Comparison of ENCODE assay signal across 8 cellular contexts in genomic region chr7:100693312-100694195, GRCh38. TPM values are rescaled to one million over a fixed set of nuclear protein-coding genes. Genes with fewer than 3 reads are reported as not detected.
DNase-seq lines count a peak whose midpoint lies in the region; ATAC-seq and TF ChIP-seq lines count a peak whose summit lies in the region.

No MANE protein-coding gene starts in this region.

- H3K9me3 ChIP-seq in CD8-positive, alpha-beta memory T cell (ENCODE audit: low read length): no peaks in the 10 kb centered on the region
- H3K9me3 ChIP-seq in OCI-LY7 (ENCODE audit: low read length) (no peaks in the 10 kb centered on the region), endodermal cell (ENCODE audit: control insufficient read depth, low read length) (no peaks in the 10 kb centered on the region)

- CTCF ChIA-PET in CD8-positive, alpha-beta memory T cell (lab: Charles Lee): interaction anchor here (0.7 to 9.0 kb wide), 16 partner anchors 10 to 253 kb away, joined by 3 to 120 read pairs (median 12); partner anchors contain the start of genes FBXO24, LRCH4, MOSPD3 and POP7
- CTCF ChIA-PET in OCI-LY7 (lab: Charles Lee; ENCODE audit: unreplicated experiment): interaction anchor here (0.6 to 1.3 kb wide), 3 partner anchors 12 to 105 kb away, joined by 4 to 6 read pairs (median 4); no protein-coding TSS in a partner anchor

- H3K27ac Mint-ChIP-seq in CD8-positive, alpha-beta memory T cell: peak overlapping the region; percentile 80 to 98 (median 92)
- peak overlapping the region; percentile 96 for H3K27ac Mint-ChIP-seq in endodermal cell
- peak overlapping the region; percentile 84 to 94 for H3K27ac Mint-ChIP-seq in natural killer cell

- H3K36me3 Mint-ChIP-seq in CD8-positive, alpha-beta memory T cell: peaks cover 0 to 24% (median 0%) of the 10 kb centered on the region in 3 donors
- H3K36me3 Mint-ChIP-seq in endodermal cell (ENCODE audit: low read depth) (peaks cover 11% of the 10 kb centered on the region), natural killer cell (no peaks in the 10 kb centered on the region)

- POLR2A ChIA-PET in CD8-positive, alpha-beta memory T cell (lab: Charles Lee): interaction anchor here (1.0 to 2.8 kb wide), 5 partner anchors 12 to 265 kb away, joined by 3 to 16 read pairs (median 5); partner anchors contain the start of genes MOSPD3, POP7 and ZCWPW1
- POLR2A ChIA-PET in OCI-LY7 (lab: Charles Lee): interaction anchor here (0.6 to 2.3 kb wide), 6 partner anchors 12 to 181 kb away, joined by 3 to 9 read pairs (median 4); partner anchors contain the start of genes FBXO24, MOSPD3, POP7 and SRRT

- peaks cover 18% of the 10 kb centered on the region for H4K20me1 ChIP-seq in OCI-LY7 (ENCODE audit: insufficient read depth, low read length)

- H3K9ac ChIP-seq in endodermal cell (ENCODE audit: extremely low read depth, low read length, poor library complexity, severe bottlenecking): peak overlapping the region; percentile 78

- WGBS in endodermal cell (ENCODE audit: insufficient coverage in 1 of 2, insufficient read length in 1 of 2), 2 experiments: 0% methylated on average over 19 to 102 of the region's 102 CpGs

- H3K27me3 Mint-ChIP-seq in CD8-positive, alpha-beta memory T cell: no peaks in the 10 kb centered on the region
- peaks cover 8% of the 10 kb centered on the region for H3K27me3 Mint-ChIP-seq in endodermal cell (ENCODE audit: insufficient read depth)
- H3K27me3 Mint-ChIP-seq in natural killer cell (ENCODE audit: low read depth in 2 of 2): no peaks in the 10 kb centered on the region

- no TSS peak for BruUV-seq in OCI-LY7 (replicated peaks; lab: Mats Ljungman, UMichigan)

- peaks cover 26% of the 10 kb centered on the region for H3K4me1 ChIP-seq in CD8-positive, alpha-beta memory T cell (ENCODE audit: insufficient read depth, low read length)
- peaks cover 42% of the 10 kb centered on the region for H3K4me1 ChIP-seq in OCI-LY7 (ENCODE audit: insufficient read depth, low read length, poor library complexity, severe bottlenecking)
- H3K4me1 ChIP-seq in endodermal cell (ENCODE audit: control insufficient read depth, insufficient read depth, low read length): peaks cover 12% of the 10 kb centered on the region

- peak overlapping the region; percentile 61 for H3K27ac ChIP-seq in CD8-positive, alpha-beta memory T cell (ENCODE audit: low read depth, low read length)
- H3K27ac ChIP-seq in OCI-LY7 (ENCODE audit: low read depth, low read length, poor library complexity, severe bottlenecking) (peak overlapping the region; percentile 39), endodermal cell (ENCODE audit: low read depth, low read length) (peak overlapping the region; percentile 32)

- peaks cover 45% of the 10 kb centered on the region for H3K79me2 ChIP-seq in OCI-LY7 (ENCODE audit: insufficient read depth, low read depth, low read length)

- peaks cover 1% of the 10 kb centered on the region for H3K36me3 ChIP-seq in CD8-positive, alpha-beta memory T cell (ENCODE audit: insufficient read depth, low read length)
- H3K36me3 ChIP-seq in OCI-LY7 (ENCODE audit: insufficient read depth, low read length) (peaks cover 23% of the 10 kb centered on the region; the same call in 1 of the 2 replicates), endodermal cell (ENCODE audit: control insufficient read depth, insufficient read depth, low read length) (peaks cover 14% of the 10 kb centered on the region)

- TF ChIP-seq CTCF in OCI-LY7 (conservative IDR thresholded peaks at IDR 0.05; ENCODE audit: low read length): no peak
- TF ChIP-seq CTCF in endodermal cell (conservative IDR thresholded peaks at IDR 0.05): no peak
- no peak for TF ChIP-seq CTCF in natural killer cell (IDR thresholded peaks at IDR 0.05)

- H3K4me1 Mint-ChIP-seq in CD8-positive, alpha-beta memory T cell: peaks cover 36 to 48% (median 39%) of the 10 kb centered on the region in 3 donors
- peaks cover 19% of the 10 kb centered on the region for H3K4me1 Mint-ChIP-seq in endodermal cell
- peaks cover 25 to 30% of the 10 kb centered on the region in 2 donors for H3K4me1 Mint-ChIP-seq in natural killer cell

- peak overlapping the region; percentile 99 for H3K4me2 ChIP-seq in OCI-LY7 (ENCODE audit: low read length)

- peak overlapping the region; percentile 88 to 97 (median 94) for H3K4me3 Mint-ChIP-seq in CD8-positive, alpha-beta memory T cell
- H3K4me3 Mint-ChIP-seq in endodermal cell (peak overlapping the region; percentile 92), natural killer cell (peak overlapping the region; percentile 96)

- peak; percentile 25 for ATAC-seq in GM21360 (IDR thresholded peaks at IDR 0.05; ENCODE audit: unreplicated experiment)
- ATAC-seq in natural killer cell: peak; percentile 49 to 64 (median 50)
- ATAC-seq in HG03565 (IDR thresholded peaks at IDR 0.05; ENCODE audit: unreplicated experiment): no peak

- intact Hi-C loops in OCI-LY7 (cut with micrococcal nuclease; ENCODE audit: unreplicated experiment) (loop anchor here (5.0 kb wide), 1 partner anchor 216 kb away; the partner anchor contains the start of gene TSC22D4), natural killer cell (cut with micrococcal nuclease) (loop anchor here (5.0 to 10.0 kb wide), 3 partner anchors 61 to 219 kb away; partner anchors contain the start of genes PCOLCE and TSC22D4)

- H3K9me3 Mint-ChIP-seq in CD8-positive, alpha-beta memory T cell: no peaks in the 10 kb centered on the region
- H3K9me3 Mint-ChIP-seq in endodermal cell: no peaks in the 10 kb centered on the region
- H3K9me3 Mint-ChIP-seq in natural killer cell: no peaks in the 10 kb centered on the region

- no peaks in the 10 kb centered on the region for H3K27me3 ChIP-seq in CD8-positive, alpha-beta memory T cell (ENCODE audit: insufficient read depth, low read length, poor library complexity, severe bottlenecking)
- no peaks in the 10 kb centered on the region for H3K27me3 ChIP-seq in endodermal cell (ENCODE audit: control insufficient read depth, insufficient read depth, low read length, poor library complexity, severe bottlenecking)

- peak overlapping the region; percentile 81 for H3K4me3 ChIP-seq in CD8-positive, alpha-beta memory T cell (ENCODE audit: low read length)
- H3K4me3 ChIP-seq in OCI-LY7 (ENCODE audit: low read depth, low read length, poor library complexity, severe bottlenecking) (peak overlapping the region; percentile 95), endodermal cell (ENCODE audit: low read length) (peak overlapping the region; percentile 94)

- H3K9me2 ChIP-seq in OCI-LY7 (ENCODE audit: insufficient read depth, low read length): no peaks in the 10 kb centered on the region

- peak in 2 of 5 donors; percentile 16 to 47 for DNase-seq in CD8-positive, alpha-beta memory T cell
- DNase-seq in OCI-LY7 (ENCODE audit: low spot score) (peak; percentile 26), endodermal cell (peak; percentile 59), natural killer cell (no peak), germinal center (ENCODE audit: low spot score) (no peak), medulla oblongata (ENCODE audit: extremely low spot score) (no peak)

- no peak overlapping the region for H2AFZ ChIP-seq in OCI-LY7 (ENCODE audit: low read length)

RNA-seq across cellular contexts. Expression of gene GIGYF1, which starts 0.5 kb away (rescaled TPM):
- 10 to 100 TPM; 51.4 to 54.7 TPM for total RNA-seq in CD8-positive, alpha-beta memory T cell
- 3.2 TPM for polyA plus RNA-seq in CD8-positive, alpha-beta memory T cell
- total RNA-seq in OCI-LY7 (2014; rRNA removed; shearing (Covaris generic)): 35.7 and 40.2 TPM in 2 replicates
- total RNA-seq in OCI-LY7 (2022) (52.0 and 58.8 TPM in 2 replicates), endodermal cell (100 to 1,000 TPM in 1 of 2 donors, 10 to 100 TPM in 1; 90.0 to 101 TPM), natural killer cell (100 to 1,000 TPM in 2 of 3 donors, 10 to 100 TPM in 1; 92.0 to 102 (median 101) TPM)
- polyA plus RNA-seq in endodermal cell (2013, experiment 1 of 2): 58.7 TPM
- polyA plus RNA-seq in endodermal cell (2013, experiment 2 of 2): 48.4 TPM

RNA-seq across cellular contexts. Expression of gene POP7, which starts 12.4 kb away (rescaled TPM):
- total RNA-seq in CD8-positive, alpha-beta memory T cell: 10 to 100 TPM; 79.7 to 83.3 TPM
- 51.7 TPM for polyA plus RNA-seq in CD8-positive, alpha-beta memory T cell
- 82.6 and 94.3 TPM in 2 replicates for total RNA-seq in OCI-LY7 (2014; rRNA removed; shearing (Covaris generic))
- total RNA-seq in OCI-LY7 (2022) (43.7 and 47.2 TPM in 2 replicates), endodermal cell (10 to 100 TPM; 51.7 to 59.2 TPM), natural killer cell (10 to 100 TPM; 17.6 to 22.1 (median 17.6) TPM)
- 49.0 TPM for polyA plus RNA-seq in endodermal cell (2013, experiment 1 of 2)
- 43.2 TPM for polyA plus RNA-seq in endodermal cell (2013, experiment 2 of 2)

RNA-seq across cellular contexts. Expression of gene GNB2, which starts 20.0 kb away (rescaled TPM):
- 100 to 1,000 TPM; 253 to 262 TPM for total RNA-seq in CD8-positive, alpha-beta memory T cell
- polyA plus RNA-seq in CD8-positive, alpha-beta memory T cell: 62.9 TPM
- 59.4 and 80.4 TPM in 2 replicates for total RNA-seq in OCI-LY7 (2014; rRNA removed; shearing (Covaris generic))
- total RNA-seq in OCI-LY7 (2022) (174 and 180 TPM in 2 replicates), endodermal cell (100 to 1,000 TPM; 197 to 230 TPM), natural killer cell (100 to 1,000 TPM; 194 to 227 (median 212) TPM)
- polyA plus RNA-seq in endodermal cell (2013, experiment 1 of 2): 186 TPM
- 184 TPM for polyA plus RNA-seq in endodermal cell (2013, experiment 2 of 2)

RNA-seq across cellular contexts. Expression of gene EPO, which starts 26.7 kb away (rescaled TPM):
- under 1 TPM in 1 of 2 experiments, not detected in 1; 0.22 TPM for total RNA-seq in CD8-positive, alpha-beta memory T cell
- not detected for polyA plus RNA-seq in CD8-positive, alpha-beta memory T cell
- 0.13 TPM in 1 of 2 replicates, not detected in the other for total RNA-seq in OCI-LY7 (2014; rRNA removed; shearing (Covaris generic))
- not detected in 2 replicates for total RNA-seq in OCI-LY7 (2022)
- total RNA-seq in endodermal cell: under 1 TPM in 1 of 2 donors, not detected in 1; 0.33 TPM
- 0.89 TPM for polyA plus RNA-seq in endodermal cell (2013, experiment 1 of 2)
- 0.41 TPM for polyA plus RNA-seq in endodermal cell (2013, experiment 2 of 2)
- not detected for total RNA-seq in natural killer cell

RNA-seq across cellular contexts. Expression of gene ACTL6B, which starts 37.3 kb away (rescaled TPM):
- total RNA-seq in CD8-positive, alpha-beta memory T cell: not detected
- not detected for polyA plus RNA-seq in CD8-positive, alpha-beta memory T cell
- total RNA-seq in OCI-LY7 (2014; rRNA removed; shearing (Covaris generic)): not detected in 2 replicates
- not detected in 2 replicates for total RNA-seq in OCI-LY7 (2022)
- total RNA-seq in endodermal cell: not detected
- 5.3 TPM for polyA plus RNA-seq in endodermal cell (2013, experiment 1 of 2)
- 4.4 TPM for polyA plus RNA-seq in endodermal cell (2013, experiment 2 of 2)
- total RNA-seq in natural killer cell: not detected

Comparison
In these comparisons a context has a peak if more than half of its experiments do, and no peak if none do; other contexts are left out.
1. DNase-seq: peak in OCI-LY7 (single experiment) and endodermal cell (single experiment); none in natural killer cell (single experiment), germinal center (single experiment) and medulla oblongata (single experiment).
2. Peak in every context shown above with its lines, with median percentiles within 50 percentile points of each other: H3K27ac ChIP-seq, H3K4me3 ChIP-seq, H3K27ac Mint-ChIP-seq and H3K4me3 Mint-ChIP-seq.